In the genomic region with DNA sequence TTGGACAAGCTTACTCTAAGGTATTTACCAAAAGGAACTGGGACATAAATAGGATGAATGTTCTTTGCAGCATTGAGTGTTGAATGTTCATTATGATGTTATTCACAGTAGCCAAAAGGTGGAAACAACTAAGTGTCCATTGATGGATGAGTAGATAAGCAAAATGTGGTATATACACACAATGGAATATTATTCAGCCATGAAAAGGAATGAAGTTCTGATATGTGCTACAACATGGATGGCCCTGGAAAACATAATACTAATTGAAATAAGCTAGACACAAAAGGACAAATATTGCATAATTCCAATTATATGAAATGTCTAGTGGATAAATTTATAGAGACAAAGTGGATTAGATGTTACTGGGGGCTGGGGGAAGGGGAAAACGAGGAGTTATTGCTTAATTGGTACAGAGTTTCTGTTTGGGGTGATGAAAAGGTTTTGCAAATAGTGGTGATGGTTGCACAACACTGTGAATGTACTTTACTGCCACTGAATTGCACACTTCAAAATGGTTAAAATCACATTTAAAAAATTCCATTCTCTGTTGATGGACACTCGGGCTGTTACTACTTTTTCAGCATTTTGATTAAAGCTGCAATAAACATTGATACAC, we compare ENCODE assay signal across 1 cellular context.
TF ChIP-seq lines count a peak whose summit lies in the region.

No MANE protein-coding gene starts in this region.

TF ChIP-seq in HepG2, 621 proteins besides CTCF, POLR2A, EP300 and RAD21 (continued from another document):
- 0 out of 2 replicates have a peak, but pooled peaks have one; percentile 41 for TF ChIP-seq KDM1A (CRISPR knock-in tag; IDR thresholded peaks at IDR 0.05)
- TF ChIP-seq, protein P1, sequence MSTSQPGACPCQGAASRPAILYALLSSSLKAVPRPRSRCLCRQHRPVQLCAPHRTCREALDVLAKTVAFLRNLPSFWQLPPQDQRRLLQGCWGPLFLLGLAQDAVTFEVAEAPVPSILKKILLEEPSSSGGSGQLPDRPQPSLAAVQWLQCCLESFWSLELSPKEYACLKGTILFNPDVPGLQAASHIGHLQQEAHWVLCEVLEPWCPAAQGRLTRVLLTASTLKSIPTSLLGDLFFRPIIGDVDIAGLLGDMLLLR (CRISPR knock-in tag; IDR thresholded peaks at IDR 0.05): no peak
- no peak for TF ChIP-seq MEIS1 (CRISPR knock-in tag; IDR thresholded peaks at IDR 0.05; ENCODE audit: borderline replicate concordance)
- 0 out of 2 replicates have a peak, but pooled peaks have one; percentile 15 for TF ChIP-seq RARA (CRISPR knock-in tag; IDR thresholded peaks at IDR 0.05)
- no peak for TF ChIP-seq TAF15 (IDR thresholded peaks at IDR 0.05; ENCODE audit: low read depth, low read length, poor library complexity, severe bottlenecking)
